13 cellular contexts compared by ENCODE assay signal in genomic region chr10:110363572-110364411, GRCh38. TPM values are rescaled to one million over a fixed set of nuclear protein-coding genes. Genes with fewer than 3 reads are reported as not detected.
DNase-seq lines count a peak whose midpoint lies in the region; ATAC-seq, FAIRE-seq and TF ChIP-seq lines count a peak whose summit lies in the region.
"Had no signal": no experiment of that assay in that cellular context is flagged by ENCODE, and none has a peak within 500 bp of the region (broad histone marks: within the 10 kb centered on the region; RNA-seq: fewer than 3 reads in every experiment).

No MANE protein-coding gene starts in this region.

- H3K27me3 ChIP-seq in CD4-positive, alpha-beta memory T cell (ENCODE audit: insufficient read depth, low read length): no peaks in the 10 kb centered on the region
- no peaks in the 10 kb centered on the region for H3K27me3 ChIP-seq in astrocyte (ENCODE audit: insufficient read depth, low read length)
- H3K27me3 ChIP-seq in osteoblast (ENCODE audit: insufficient read depth, low read length): no peaks in the 10 kb centered on the region
- H3K27me3 ChIP-seq: SJSA1 had no signal

- H3K9me3 ChIP-seq in CD4-positive, alpha-beta memory T cell (ENCODE audit: control insufficient read depth in 1 of 2, low read length in 2 of 2): no peaks in the 10 kb centered on the region
- H3K9me3 ChIP-seq in astrocyte (ENCODE audit: insufficient read depth, low read depth, low read length) (no peaks in the 10 kb centered on the region), osteoblast (ENCODE audit: low read depth, low read length) (no peaks in the 10 kb centered on the region)
- H3K9me3 ChIP-seq: SJSA1 had no signal

- ATAC-seq in GM21447 (IDR thresholded peaks at IDR 0.05; ENCODE audit: unreplicated experiment): no peak

- intact Hi-C loops in CD4-positive, alpha-beta memory T cell (cut with micrococcal nuclease): no loop called here

- peaks cover 16 to 27% (median 22%) of the 10 kb centered on the region in 4 donors for H3K4me1 Mint-ChIP-seq in CD4-positive, alpha-beta memory T cell
- H3K4me1 Mint-ChIP-seq in astrocyte (ENCODE audit: low read depth, unreplicated experiment): peaks cover 50% of the 10 kb centered on the region

- peaks cover 20% of the 10 kb centered on the region for H3K4me1 ChIP-seq in CD4-positive, alpha-beta memory T cell (ENCODE audit: insufficient read depth, low read length)
- peaks cover 23% of the 10 kb centered on the region for H3K4me1 ChIP-seq in astrocyte (ENCODE audit: insufficient read depth, low read length)
- H3K4me1 ChIP-seq in osteoblast (ENCODE audit: insufficient read depth, low read length): no peaks in the 10 kb centered on the region

- peak in 4 of 5 donors; percentile 34 to 56 (median 44) for DNase-seq in CD4-positive, alpha-beta memory T cell
- peak; percentile 77 for DNase-seq in NCI-H446 treated with DMSO at 0.1 percent for 48 hours (lab: John Stamatoyannopoulos, UW)
- no peak for DNase-seq in astrocyte (ENCODE audit: low read depth)
- peak; percentile 35 for DNase-seq in midbrain (lab: John Stamatoyannopoulos, UW)
- DNase-seq in osteoblast (ENCODE audit: insufficient read length, low spot score, missing footprints): no peak
- no peak for DNase-seq in GM10266 (ENCODE audit: extremely low spot score)
- no peak for DNase-seq in SKM-1 (lab: John Stamatoyannopoulos, UW; ENCODE audit: unreplicated experiment)
- DNase-seq: DMS53, GOT3, NCI-H1417 treated with DMSO at 0.1 percent for 48 hours had no signal

- H4K20me1 ChIP-seq in astrocyte (ENCODE audit: insufficient read depth, low read length) (no peaks in the 10 kb centered on the region), osteoblast (ENCODE audit: insufficient read depth, low read length) (no peaks in the 10 kb centered on the region)

- H3K79me2 ChIP-seq in astrocyte (ENCODE audit: insufficient read depth, low read length) (no peaks in the 10 kb centered on the region), osteoblast (ENCODE audit: insufficient read depth, low read length) (no peaks in the 10 kb centered on the region)
- H3K79me2 ChIP-seq: parathyroid adenoma had no signal

- FAIRE-seq in astrocyte (lab: Jason Lieb, UNC): no peak

- TF ChIP-seq CTCF in astrocyte (IDR thresholded peaks at IDR 0.05; ENCODE audit: insufficient read depth, low read depth, low read length): no peak
- no peak for TF ChIP-seq CTCF in osteoblast (IDR thresholded peaks at IDR 0.05; ENCODE audit: extremely low read depth, low read depth, low read length)
- no peak for TF ChIP-seq CTCF in GM10266 (IDR thresholded peaks at IDR 0.05; ENCODE audit: control insufficient read depth, insufficient read depth, low read depth, missing control alignments)

- H3K36me3 ChIP-seq in CD4-positive, alpha-beta memory T cell (ENCODE audit: insufficient read depth, low read length): no peaks in the 10 kb centered on the region
- no peaks in the 10 kb centered on the region for H3K36me3 ChIP-seq in astrocyte (ENCODE audit: insufficient read depth, low read length)
- H3K36me3 ChIP-seq in osteoblast (ENCODE audit: insufficient read depth, low read length): no peaks in the 10 kb centered on the region
- H3K36me3 ChIP-seq: SJSA1 had no signal

- peak overlapping the region; percentile 46 to 87 (median 77) for H3K4me3 Mint-ChIP-seq in CD4-positive, alpha-beta memory T cell
- no peak overlapping the region for H3K4me3 Mint-ChIP-seq in astrocyte (ENCODE audit: unreplicated experiment)

- H3K27ac Mint-ChIP-seq in CD4-positive, alpha-beta memory T cell: peak overlapping the region; percentile 66 to 93 (median 91)
- H3K27ac Mint-ChIP-seq in astrocyte (ENCODE audit: unreplicated experiment): no peak overlapping the region

- CTCF ChIA-PET in CD4-positive, alpha-beta memory T cell (lab: Charles Lee; ENCODE audit: partially characterized antibody): interaction anchor here (1.0 to 1.4 kb wide), 3 partner anchors 9 to 135 kb away, joined by 3 read pairs; no protein-coding TSS in a partner anchor

- no peak overlapping the region for H3K27ac ChIP-seq in CD4-positive, alpha-beta memory T cell (ENCODE audit: low read depth, low read length)
- H3K27ac ChIP-seq in astrocyte (ENCODE audit: low read depth, low read length) (no peak overlapping the region), osteoblast (ENCODE audit: low read depth, low read length) (no peak overlapping the region)
- H3K27ac ChIP-seq: parathyroid adenoma, SJSA1 had no signal

- H3K9me3 Mint-ChIP-seq in CD4-positive, alpha-beta memory T cell: peaks cover 0 to 8% (median 4%) of the 10 kb centered on the region in 8 donors
- no peaks in the 10 kb centered on the region for H3K9me3 Mint-ChIP-seq in astrocyte (ENCODE audit: unreplicated experiment)

- H3K36me3 Mint-ChIP-seq in CD4-positive, alpha-beta memory T cell: peaks cover 0 to 9% of the 10 kb centered on the region in 2 donors
- no peaks in the 10 kb centered on the region for H3K36me3 Mint-ChIP-seq in astrocyte (ENCODE audit: low read depth, unreplicated experiment)

- H3K4me2 ChIP-seq in astrocyte (ENCODE audit: low read length): peak overlapping the region; percentile 24
- H3K4me2 ChIP-seq in osteoblast (ENCODE audit: insufficient read depth, low read length): no peak overlapping the region

- peak overlapping the region; percentile 20 to 41 for H3K4me3 ChIP-seq in CD4-positive, alpha-beta memory T cell (ENCODE audit: low read length in 2 of 2)
- H3K4me3 ChIP-seq in astrocyte (ENCODE audit: insufficient read depth, low read depth, low read length) (no peak overlapping the region), osteoblast (ENCODE audit: insufficient read depth, low read length) (no peak overlapping the region)
- H3K4me3 ChIP-seq: SJSA1 had no signal

- no peak overlapping the region for H3K9ac ChIP-seq in astrocyte (ENCODE audit: low read length)
- H3K9ac ChIP-seq: parathyroid adenoma had no signal

- POLR2A ChIA-PET in CD4-positive, alpha-beta memory T cell (lab: Charles Lee; ENCODE audit: partially characterized antibody): interaction anchor here (1.2 to 1.7 kb wide), 4 partner anchors 9 to 136 kb away, joined by 4 to 11 read pairs (median 8); partner anchors contain the start of gene DUSP5

- peak overlapping the region; percentile 28 for H2AFZ ChIP-seq in astrocyte (ENCODE audit: low read depth, low read length)
- no peak overlapping the region for H2AFZ ChIP-seq in osteoblast (ENCODE audit: low read length)
- H2AFZ ChIP-seq: parathyroid adenoma had no signal

- H3K27me3 Mint-ChIP-seq in CD4-positive, alpha-beta memory T cell: no peaks in the 10 kb centered on the region
- H3K27me3 Mint-ChIP-seq in astrocyte (ENCODE audit: low read depth, unreplicated experiment): no peaks in the 10 kb centered on the region

RNA-seq across cellular contexts. Expression of gene SMNDC1, which starts 59.1 kb away (rescaled TPM):
- 10 to 100 TPM; 39.0 to 39.3 TPM for total RNA-seq in CD4-positive, alpha-beta memory T cell
- 10 to 100 TPM; 11.3 to 22.6 TPM for polyA plus RNA-seq in CD4-positive, alpha-beta memory T cell
- total RNA-seq in astrocyte (40.8 and 46.7 TPM in 2 replicates), osteoblast (6.9 and 10.3 TPM in 2 replicates)

Comparison
In these comparisons a context has a peak if more than half of its experiments do, and no peak if none do; other contexts are left out.
1. DNase-seq: peak in CD4-positive, alpha-beta memory T cell (4 of 5), NCI-H446 treated with DMSO at 0.1 percent for 48 hours (single experiment) and midbrain (single experiment); none in astrocyte (single experiment), osteoblast (single experiment), GM10266 (single experiment) and SKM-1 (single experiment).
2. H3K4me3 ChIP-seq: peak in CD4-positive, alpha-beta memory T cell (2 of 2); none in astrocyte (single experiment) and osteoblast (single experiment).